In genomic region chr7:51188987-51189386, GRCh38 we compare ENCODE assay signal across 22 cellular contexts.
"Had no signal": no experiment of that assay in that cellular context is flagged by ENCODE, and none has a peak within 500 bp of the region (broad histone marks: within the 10 kb centered on the region; RNA-seq: fewer than 3 reads in every experiment).

No MANE protein-coding gene starts in this region.

- H3K27ac ChIP-seq: breast epithelium, tibial artery, upper lobe of right lung had no signal

- DNase-seq: activated CD4-positive, alpha-beta memory T cell treated with anti-CD3 and anti-CD28 coated beads, Interleukin-2, amount 10 ng/mL, durations not matched to agents 7 days and 5 days; activated CD4-positive, alpha-beta T cell treated with anti-CD3 and anti-CD28 coated beads, Interleukin-2, amount 10 ng/mL, durations not matched to agents 24 days and 14 days; activated CD4-positive, CD25-positive, alpha-beta regulatory T cell treated with anti-CD3 and anti-CD28 coated beads, Interleukin-2, amount 50 U/mL, for 72 hours; activated CD8-positive, alpha-beta memory T cell treated with anti-CD3 and anti-CD28 coated beads, Interleukin-2, amount 50 U/mL, for 48 hours; activated gamma-delta T cell; activated naive CD4-positive, alpha-beta T cell treated with anti-CD3 and anti-CD28 coated beads, Interleukin-2, amount 10 ng/mL, durations not matched to agents 7 days and 5 days; activated T-cell treated with anti-CD3 and anti-CD28 coated beads, Interleukin-2, amount 50 U/mL, for 24 hours; amniotic stem cell; dermis blood vessel endothelial cell; effector memory CD4-positive, alpha-beta T cell; heart left ventricle; mucosa of descending colon; retina; stimulated activated CD4-positive, alpha-beta T cell treated with anti-CD3 and anti-CD28 coated beads, Interleukin-1b, Interleukin-23, amount 100 ng/mL, for 48 hours; stimulated activated CD4-positive, alpha-beta T cell treated with anti-CD3 and anti-CD28 coated beads, Interleukin-4, amount 100 ng/mL, for 4 hours; stimulated activated CD8-positive, alpha-beta memory T cell treated with anti-CD3 and anti-CD28 coated beads, Interleukin-4, amount 100 ng/mL, for 48 hours; stimulated activated naive CD8-positive, alpha-beta T cell treated with anti-CD3 and anti-CD28 coated beads, Interleukin-15, amount 100 ng/mL, for 72 hours; SW 1271; T-helper 9 cell; tibial artery; upper lobe of right lung had no signal
